In genomic region chr17:55433629-55434422, GRCh38 we compare ENCODE assay signal across 1 cellular context.
TF ChIP-seq lines count a peak whose summit lies in the region.

No MANE protein-coding gene starts in this region.

TF ChIP-seq in HepG2, 621 proteins besides CTCF, POLR2A, EP300 and RAD21 (continued from another document and continues in another):
- TF ChIP-seq ZBTB4 (CRISPR knock-in tag; IDR thresholded peaks at IDR 0.05; ENCODE audit: borderline replicate concordance) (no peak), RFX3 (CRISPR knock-in tag; IDR thresholded peaks at IDR 0.05) (no peak), DMAP1 (CRISPR knock-in tag; IDR thresholded peaks at IDR 0.05) (peak; percentile 56; the same call in 1 of the 2 replicates), TRAFD1 (CRISPR knock-in tag; IDR thresholded peaks at IDR 0.05; ENCODE audit: borderline replicate concordance) (no peak), MAFF (IDR thresholded peaks at IDR 0.05; ENCODE audit: low read depth, low read length) (no peak), ZNF720 (CRISPR knock-in tag; IDR thresholded peaks at IDR 0.05) (no peak), RFXAP (CRISPR knock-in tag; IDR thresholded peaks at IDR 0.05; ENCODE audit: borderline replicate concordance) (0 out of 2 replicates have a peak, but pooled peaks have one; percentile 10), ZNF770 (CRISPR knock-in tag; IDR thresholded peaks at IDR 0.05) (peak; percentile 3; the same call in 1 of the 2 replicates), MTERF4 (CRISPR knock-in tag; IDR thresholded peaks at IDR 0.05) (no peak), ZNF83 (CRISPR knock-in tag; IDR thresholded peaks at IDR 0.05; ENCODE audit: borderline replicate concordance) (no peak), DRAP1 (CRISPR knock-in tag; IDR thresholded peaks at IDR 0.05) (peak; percentile 83), ZNF496 (CRISPR knock-in tag; IDR thresholded peaks at IDR 0.05; ENCODE audit: insufficient replicate concordance) (no peak), ZNF674 (CRISPR knock-in tag; IDR thresholded peaks at IDR 0.05; ENCODE audit: low read depth) (no peak), ZSCAN25 (CRISPR knock-in tag; IDR thresholded peaks at IDR 0.05) (peak; percentile 37; the same call in 1 of the 2 replicates), ZNF572 (CRISPR knock-in tag; IDR thresholded peaks at IDR 0.05) (no peak), KAT2B (IDR thresholded peaks at IDR 0.05; ENCODE audit: borderline replicate concordance, low read depth, low read length) (no peak), STAT5B (CRISPR knock-in tag; IDR thresholded peaks at IDR 0.05) (no peak), RBFOX2 (IDR thresholded peaks at IDR 0.05; ENCODE audit: low read depth, low read length) (peak; percentile 83), TEAD3 (CRISPR knock-in tag; optimal IDR thresholded peaks at IDR 0.05; ENCODE audit: borderline replicate concordance) (peak; percentile 92), ZBTB38 (CRISPR knock-in tag; IDR thresholded peaks at IDR 0.05) (no peak), SIN3B (IDR thresholded peaks at IDR 0.05; ENCODE audit: low read length) (no peak), SRF (IDR thresholded peaks at IDR 0.05; ENCODE audit: low read depth, low read length) (no peak), MED1 (CRISPR knock-in tag; IDR thresholded peaks at IDR 0.05) (peak; percentile 95), ZNF556 (CRISPR knock-in tag; IDR thresholded peaks at IDR 0.05; ENCODE audit: borderline replicate concordance) (no peak; the same call in 1 of the 2 replicates), NAIF1 (CRISPR knock-in tag; IDR thresholded peaks at IDR 0.05; ENCODE audit: borderline replicate concordance) (no peak; the same call in 1 of the 2 replicates), ZNF570 (CRISPR knock-in tag; IDR thresholded peaks at IDR 0.05; ENCODE audit: borderline replicate concordance) (no peak), ZBTB46 (CRISPR knock-in tag; IDR thresholded peaks at IDR 0.05; ENCODE audit: borderline replicate concordance) (no peak), IKZF4 (CRISPR knock-in tag; IDR thresholded peaks at IDR 0.05; ENCODE audit: borderline replicate concordance, low read depth, not compliant biosample characterization) (no peak), GMEB1 (CRISPR knock-in tag; IDR thresholded peaks at IDR 0.05; ENCODE audit: borderline replicate concordance) (peak; percentile 8; the same call in 1 of the 2 replicates), FOXA1 (IDR thresholded peaks at IDR 0.05) (no peak), FOXA1 (CRISPR knock-in tag; IDR thresholded peaks at IDR 0.05) (peak; percentile 68), NFE2L1 (CRISPR knock-in tag; IDR thresholded peaks at IDR 0.05; ENCODE audit: borderline replicate concordance) (no peak), ZNF232 (CRISPR knock-in tag; IDR thresholded peaks at IDR 0.05; ENCODE audit: borderline replicate concordance) (no peak), NFYC (CRISPR knock-in tag; IDR thresholded peaks at IDR 0.05) (0 out of 2 replicates have a peak, but pooled peaks have one; percentile 29), RBM22 (optimal IDR thresholded peaks at IDR 0.05; ENCODE audit: low read length) (no peak), TCF7 (IDR thresholded peaks at IDR 0.05; ENCODE audit: low read depth) (peak; percentile 68; the same call in 1 of the 2 replicates), HDAC1 (CRISPR knock-in tag; IDR thresholded peaks at IDR 0.05) (no peak), ESRRA (CRISPR knock-in tag; IDR thresholded peaks at IDR 0.05; ENCODE audit: low read depth) (0 out of 2 replicates have a peak, but pooled peaks have one; percentile 64), CREB1 (IDR thresholded peaks at IDR 0.05) (no peak), CREB1 (CRISPR knock-in tag; IDR thresholded peaks at IDR 0.05) (peak; percentile 58), NFKB2 (CRISPR knock-in tag; IDR thresholded peaks at IDR 0.05; ENCODE audit: borderline replicate concordance) (no peak), MTF2 (CRISPR knock-in tag; IDR thresholded peaks at IDR 0.05; ENCODE audit: borderline replicate concordance) (no peak), ZNF546 (CRISPR knock-in tag; conservative IDR thresholded peaks at IDR 0.05) (no peak), ZNF414 (CRISPR knock-in tag; IDR thresholded peaks at IDR 0.05) (peak; percentile 43; the same call in 1 of the 2 replicates), MTA1 (CRISPR knock-in tag; IDR thresholded peaks at IDR 0.05; ENCODE audit: borderline replicate concordance) (no peak; the same call in 1 of the 2 replicates), PRPF4 (IDR thresholded peaks at IDR 0.05; ENCODE audit: low read depth, low read length, poor library complexity, severe bottlenecking) (no peak)
- TF ChIP-seq, protein P1, sequence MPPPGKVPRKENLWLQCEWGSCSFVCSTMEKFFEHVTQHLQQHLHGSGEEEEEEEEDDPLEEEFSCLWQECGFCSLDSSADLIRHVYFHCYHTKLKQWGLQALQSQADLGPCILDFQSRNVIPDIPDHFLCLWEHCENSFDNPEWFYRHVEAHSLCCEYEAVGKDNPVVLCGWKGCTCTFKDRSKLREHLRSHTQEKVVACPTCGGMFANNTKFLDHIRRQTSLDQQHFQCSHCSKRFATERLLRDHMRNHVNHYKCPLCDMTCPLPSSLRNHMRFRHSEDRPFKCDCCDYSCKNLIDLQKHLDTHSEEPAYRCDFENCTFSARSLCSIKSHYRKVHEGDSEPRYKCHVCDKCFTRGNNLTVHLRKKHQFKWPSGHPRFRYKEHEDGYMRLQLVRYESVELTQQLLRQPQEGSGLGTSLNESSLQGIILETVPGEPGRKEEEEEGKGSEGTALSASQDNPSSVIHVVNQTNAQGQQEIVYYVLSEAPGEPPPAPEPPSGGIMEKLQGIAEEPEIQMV (CRISPR knock-in tag; IDR thresholded peaks at IDR 0.05; ENCODE audit: low read depth) = peak; percentile 32; the same call in 1 of the 2 replicates
- TF ChIP-seq, protein P2, sequence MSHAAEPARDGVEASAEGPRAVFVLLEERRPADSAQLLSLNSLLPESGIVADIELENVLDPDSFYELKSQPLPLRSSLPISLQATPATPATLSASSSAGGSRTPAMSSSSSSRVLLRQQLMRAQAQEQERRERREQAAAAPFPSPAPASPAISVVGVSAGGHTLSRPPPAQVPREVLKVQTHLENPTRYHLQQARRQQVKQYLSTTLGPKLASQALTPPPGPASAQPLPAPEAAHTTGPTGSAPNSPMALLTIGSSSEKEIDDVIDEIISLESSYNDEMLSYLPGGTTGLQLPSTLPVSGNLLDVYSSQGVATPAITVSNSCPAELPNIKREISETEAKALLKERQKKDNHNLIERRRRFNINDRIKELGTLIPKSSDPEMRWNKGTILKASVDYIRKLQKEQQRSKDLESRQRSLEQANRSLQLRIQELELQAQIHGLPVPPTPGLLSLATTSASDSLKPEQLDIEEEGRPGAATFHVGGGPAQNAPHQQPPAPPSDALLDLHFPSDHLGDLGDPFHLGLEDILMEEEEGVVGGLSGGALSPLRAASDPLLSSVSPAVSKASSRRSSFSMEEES (CRISPR knock-in tag; IDR thresholded peaks at IDR 0.05) = peak; percentile 58; the same call in 1 of the 2 replicates
- TF ChIP-seq, protein P3, sequence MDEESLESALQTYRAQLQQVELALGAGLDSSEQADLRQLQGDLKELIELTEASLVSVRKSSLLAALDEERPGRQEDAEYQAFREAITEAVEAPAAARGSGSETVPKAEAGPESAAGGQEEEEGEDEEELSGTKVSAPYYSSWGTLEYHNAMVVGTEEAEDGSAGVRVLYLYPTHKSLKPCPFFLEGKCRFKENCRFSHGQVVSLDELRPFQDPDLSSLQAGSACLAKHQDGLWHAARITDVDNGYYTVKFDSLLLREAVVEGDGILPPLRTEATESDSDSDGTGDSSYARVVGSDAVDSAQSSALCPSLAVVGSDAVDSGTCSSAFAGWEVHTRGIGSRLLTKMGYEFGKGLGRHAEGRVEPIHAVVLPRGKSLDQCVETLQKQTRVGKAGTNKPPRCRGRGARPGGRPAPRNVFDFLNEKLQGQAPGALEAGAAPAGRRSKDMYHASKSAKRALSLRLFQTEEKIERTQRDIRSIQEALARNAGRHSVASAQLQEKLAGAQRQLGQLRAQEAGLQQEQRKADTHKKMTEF (CRISPR knock-in tag; IDR thresholded peaks at IDR 0.05) = peak; percentile 74
